ENCODE assay signal across 26 cellular contexts in genomic region chr19:52198678-52199077, GRCh38. TPM values are rescaled to one million over a fixed set of nuclear protein-coding genes. Genes with fewer than 3 reads are reported as not detected.
A peak's percentile ranks its signal among the peaks of the same experiment; 100 is the strongest.
DNase-seq lines count a peak whose midpoint lies in the region; ATAC-seq and TF ChIP-seq lines count a peak whose summit lies in the region.
"Had no signal": no experiment of that assay in that cellular context is flagged by ENCODE, and none has a peak within 500 bp of the region (broad histone marks: within the 10 kb centered on the region; RNA-seq: fewer than 3 reads in every experiment).

No MANE protein-coding gene starts in this region.

- TF ChIP-seq CTCF in mammary epithelial cell (conservative IDR thresholded peaks at IDR 0.05 in 1 of 2, IDR thresholded peaks at IDR 0.05 in 1 of 2; ENCODE audit: extremely low read depth in 1 of 2, insufficient read depth in 1 of 2, low read depth in 1 of 2, low read length in 2 of 2) (no peak), nephron progenitor cell (IDR thresholded peaks at IDR 0.05) (no peak), type B pancreatic cell (conservative IDR thresholded peaks at IDR 0.05) (no peak)

- peaks cover 43% of the 10 kb centered on the region for H3K4me1 Mint-ChIP-seq in activated CD4-positive, alpha-beta T cell treated with anti-CD3 and anti-CD28 coated beads for 36 hours
- H3K4me1 Mint-ChIP-seq in nephron progenitor cell (peaks cover 6% of the 10 kb centered on the region), type B pancreatic cell (ENCODE audit: unreplicated experiment) (peaks cover 18% of the 10 kb centered on the region)

- in situ Hi-C loops in GM23248 (cut with MboI) = no loop called here
- in situ Hi-C loops in mammary epithelial cell (cut with MboI; ENCODE audit: low sequenced_read_pairs in 2 of 2) = no loop called here

- H3F3A ChIP-seq in GM23248 (ENCODE audit: insufficient read depth) = peaks cover 47% of the 10 kb centered on the region

- no peaks in the 10 kb centered on the region for H3K9me2 ChIP-seq in GM23248 (ENCODE audit: insufficient read depth)
- H3K9me2 ChIP-seq: SK-N-SH had no signal

- no TSS peak for BruUV-seq in mammary epithelial cell (replicated peaks; lab: Mats Ljungman, UMichigan)

- POLR2A ChIA-PET in activated CD4-positive, alpha-beta T cell treated with anti-CD3 and anti-CD28 coated beads for 36 hours (lab: Charles Lee) = interaction anchor here (1.7 kb wide), 1 partner anchor 9 kb away, joined by 8 read pairs; the partner anchor contains the start of gene PPP2R1A

- H3K36me3 ChIP-seq in GM23248 (ENCODE audit: low read depth) (peaks cover 16% of the 10 kb centered on the region), mammary epithelial cell (ENCODE audit: insufficient read depth, low read length) (peaks cover 22% of the 10 kb centered on the region)

- H3K4me3 ChIP-seq in GM23248 (no peak overlapping the region), mammary epithelial cell (replicated peaks in 1 of 3; ENCODE audit: insufficient read depth in 1 of 3, low read depth in 2 of 3, low read length in 3 of 3) (no peak overlapping the region)
- H3K4me3 ChIP-seq: esophagus squamous epithelium, stomach, tibial nerve had no signal

- CTCF ChIA-PET in activated CD4-positive, alpha-beta T cell treated with anti-CD3 and anti-CD28 coated beads for 36 hours (lab: Charles Lee) = no interaction called here
- CTCF ChIA-PET in mammary epithelial cell (lab: Charles Lee; ENCODE audit: low non-redundant PET) = no interaction called here

- H3K9me3 ChIP-seq in GM23248 (ENCODE audit: low read depth) (no peaks in the 10 kb centered on the region), mammary epithelial cell (replicated peaks; ENCODE audit: insufficient read depth, low read length) (no peaks in the 10 kb centered on the region)
- H3K9me3 ChIP-seq: esophagus squamous epithelium, SK-N-SH, stomach, tibial nerve had no signal

- no peak overlapping the region for H3K27ac ChIP-seq in GM23248
- H3K27ac ChIP-seq in mammary epithelial cell (ENCODE audit: insufficient read depth, low read depth, low read length) = no peak overlapping the region
- H3K27ac ChIP-seq: RWPE1 had no signal

- peaks cover 60% of the 10 kb centered on the region for H3K36me3 Mint-ChIP-seq in activated CD4-positive, alpha-beta T cell treated with anti-CD3 and anti-CD28 coated beads for 36 hours (ENCODE audit: low read depth)
- peaks cover 71% of the 10 kb centered on the region for H3K36me3 Mint-ChIP-seq in nephron progenitor cell (ENCODE audit: low read depth)
- H3K36me3 Mint-ChIP-seq in type B pancreatic cell = peaks cover 41% of the 10 kb centered on the region
- H3K36me3 Mint-ChIP-seq: natural killer cell had no signal

- no peak for DNase-seq in activated CD4-positive, alpha-beta T cell treated with anti-CD3 and anti-CD28 coated beads for 36 hours
- DNase-seq in activated CD4-positive, alpha-beta T cell treated with anti-CD3 and anti-CD28 coated beads, Interleukin-2, amount 50 U/mL, for 1 hour = no peak
- DNase-seq in GM23248 (peak; percentile 22), mammary epithelial cell (peak; percentile 11), nephron progenitor cell (no peak), type B pancreatic cell (ENCODE audit: extremely low spot score, unreplicated experiment) (no peak), DMS 273 (lab: John Stamatoyannopoulos, UW; ENCODE audit: unreplicated experiment) (no peak)
- DNase-seq in activated CD4-positive, CD25-positive, alpha-beta regulatory T cell treated with anti-CD3 and anti-CD28 coated beads, Interleukin-2, amount 50 U/mL, for 72 hours = no peak
- DNase-seq: activated T-cell treated with anti-CD3 and anti-CD28 coated beads, Interleukin-2, amount 50 U/mL, for 4 hours; AML-193; CD4-positive, alpha-beta memory T cell; DMS 273 treated with DMSO at 0.1 percent for 48 hours; effector CD8-positive, alpha-beta T cell; esophagus squamous epithelium; natural killer cell; NCI-H187; NCI-H524 treated with DMSO at 0.1 percent for 48 hours; SK-N-SH; small intestine; stimulated activated CD4-positive, alpha-beta T cell treated with anti-CD3 and anti-CD28 coated beads, Interleukin-1b, Interleukin-23, amount 100 ng/mL, for 48 hours; stimulated activated CD8-positive, alpha-beta memory T cell treated with anti-CD3 and anti-CD28 coated beads, Interleukin-4, amount 100 ng/mL, for 48 hours; stomach had no signal

- intact Hi-C loops in activated CD4-positive, alpha-beta T cell treated with anti-CD3 and anti-CD28 coated beads for 36 hours (cut with DNase I, micrococcal nuclease) = no loop called here
- intact Hi-C loops in mammary epithelial cell (cut with micrococcal nuclease) = no loop called here

- H3K9me3 Mint-ChIP-seq in activated CD4-positive, alpha-beta T cell treated with anti-CD3 and anti-CD28 coated beads for 36 hours (ENCODE audit: low read depth) = no peaks in the 10 kb centered on the region
- no peaks in the 10 kb centered on the region for H3K9me3 Mint-ChIP-seq in nephron progenitor cell
- no peaks in the 10 kb centered on the region for H3K9me3 Mint-ChIP-seq in type B pancreatic cell
- H3K9me3 Mint-ChIP-seq: activated T-cell treated with anti-CD3 and anti-CD28 coated beads, Interleukin-2, amount 50 U/mL, for 4 hours; brain; CD4-positive, alpha-beta memory T cell; natural killer cell; T-helper 1 cell treated with Interleukin-12 subunit alpha and Interleukin-12 subunit beta and Interleukin-4 antibody, amounts not matched to agents 30 μg/mL and 1 μg/mL, for 36 hours had no signal

- peaks cover 16% of the 10 kb centered on the region for H3K4me1 ChIP-seq in GM23248 (ENCODE audit: insufficient read depth)
- H3K4me1 ChIP-seq in mammary epithelial cell (ENCODE audit: insufficient read depth, low read length) = peaks cover 26% of the 10 kb centered on the region

- no peak for ATAC-seq in activated CD4-positive, alpha-beta T cell treated with anti-CD3 and anti-CD28 coated beads for 36 hours
- ATAC-seq: activated T-cell treated with anti-CD3 and anti-CD28 coated beads, Interleukin-2, amount 50 U/mL, for 4 hours; natural killer cell had no signal

- dilution Hi-C loops in mammary epithelial cell (cut with HindIII; ENCODE audit: low sequenced_read_pairs) = no loop called here

- H3K27me3 ChIP-seq in GM23248 (replicated peaks; ENCODE audit: insufficient read depth) (no peaks in the 10 kb centered on the region), mammary epithelial cell (ENCODE audit: insufficient read depth, low read length) (no peaks in the 10 kb centered on the region)
- H3K27me3 ChIP-seq: esophagus squamous epithelium, stomach, tibial nerve had no signal

- no peak overlapping the region for H2AFZ ChIP-seq in GM23248
- H2AFZ ChIP-seq in mammary epithelial cell (ENCODE audit: low read depth, low read length) = no peak overlapping the region

- H3K4me2 ChIP-seq in GM23248 (ENCODE audit: unreplicated experiment) (no peak overlapping the region), mammary epithelial cell (ENCODE audit: insufficient read depth, low read depth, low read length) (no peak overlapping the region)
- H3K4me2 ChIP-seq: SK-N-SH had no signal

- H3K27ac Mint-ChIP-seq in activated CD4-positive, alpha-beta T cell treated with anti-CD3 and anti-CD28 coated beads for 36 hours = peak overlapping the region; percentile 55
- H3K27ac Mint-ChIP-seq in nephron progenitor cell (peak overlapping the region; percentile 42), type B pancreatic cell (no peak overlapping the region)
- H3K27ac Mint-ChIP-seq: T-helper 1 cell treated with Interleukin-12 subunit alpha and Interleukin-12 subunit beta and Interleukin-4 antibody, amounts not matched to agents 30 μg/mL and 1 μg/mL, for 36 hours had no signal

- H3K9ac ChIP-seq in GM23248 (no peak overlapping the region), mammary epithelial cell (ENCODE audit: insufficient read depth, low read length) (no peak overlapping the region)
- H3K9ac ChIP-seq: SK-N-SH had no signal

- H4K20me1 ChIP-seq in GM23248 (ENCODE audit: insufficient read depth) (peaks cover 10% of the 10 kb centered on the region), mammary epithelial cell (ENCODE audit: insufficient read depth, low read length) (peaks cover 3% of the 10 kb centered on the region)

- WGBS in GM23248 (ENCODE audit: low coverage in 1 of 2, low lambda C conversion rate in 2 of 2, missing lambda C conversion rate in 2 of 2), 2 experiments = 37 to 47% methylated on average over 3 of the region's 3 CpGs
- WGBS in mammary epithelial cell (ENCODE audit: low coverage, missing lambda C conversion rate) = 37% methylated on average over 3 of the region's 3 CpGs

- peaks cover 98% of the 10 kb centered on the region for H3K79me2 ChIP-seq in GM23248 (ENCODE audit: insufficient read depth)
- H3K79me2 ChIP-seq in mammary epithelial cell (ENCODE audit: insufficient read depth, low read length) = peaks cover 98% of the 10 kb centered on the region

- H3K27me3 Mint-ChIP-seq in activated CD4-positive, alpha-beta T cell treated with anti-CD3 and anti-CD28 coated beads for 36 hours = no peaks in the 10 kb centered on the region
- no peaks in the 10 kb centered on the region for H3K27me3 Mint-ChIP-seq in nephron progenitor cell (ENCODE audit: low read depth, poor library complexity)
- no peaks in the 10 kb centered on the region for H3K27me3 Mint-ChIP-seq in type B pancreatic cell
- H3K27me3 Mint-ChIP-seq: brain; CD4-positive, alpha-beta memory T cell had no signal

- no peak overlapping the region for H3K4me3 Mint-ChIP-seq in activated CD4-positive, alpha-beta T cell treated with anti-CD3 and anti-CD28 coated beads for 36 hours
- H3K4me3 Mint-ChIP-seq in nephron progenitor cell (no peak overlapping the region), type B pancreatic cell (no peak overlapping the region)
- H3K4me3 Mint-ChIP-seq: activated T-cell treated with anti-CD3 and anti-CD28 coated beads, Interleukin-2, amount 50 U/mL, for 4 hours; brain; CD4-positive, alpha-beta memory T cell; natural killer cell; T-helper 1 cell treated with Interleukin-12 subunit alpha and Interleukin-12 subunit beta and Interleukin-4 antibody, amounts not matched to agents 30 μg/mL and 1 μg/mL, for 36 hours had no signal

RNA-seq across cellular contexts. Expression of gene PPP2R1A, which starts 8.8 kb away (rescaled TPM):
- 100 to 1,000 TPM; 215 to 231 TPM for total RNA-seq in activated CD4-positive, alpha-beta T cell treated with anti-CD3 and anti-CD28 coated beads for 36 hours
- 191 and 248 TPM in 2 replicates for total RNA-seq in GM23248 (2014; rRNA removed; shearing (Covaris generic))
- polyA plus RNA-seq in GM23248 (2016; fragmentation: Nextera tagmentation; extraction: Ambion mirVana) (277 and 279 TPM in 2 replicates), mammary epithelial cell (203 TPM)
- total RNA-seq in mammary epithelial cell (100 to 1,000 TPM; 213 to 299 TPM), type B pancreatic cell (ENCODE audit: low replicate concordance) (319 and 323 TPM in 2 replicates)
- polyA minus RNA-seq in mammary epithelial cell = 288 TPM

RNA-seq across cellular contexts. Expression of gene ZNF836, which starts 27.3 kb away (rescaled TPM):
- total RNA-seq in activated CD4-positive, alpha-beta T cell treated with anti-CD3 and anti-CD28 coated beads for 36 hours = 10 to 100 TPM; 10.1 to 11.5 TPM
- total RNA-seq in GM23248 (2014; rRNA removed; shearing (Covaris generic)) = 2.8 and 11.7 TPM in 2 replicates
- 3.3 and 3.8 TPM in 2 replicates for polyA plus RNA-seq in GM23248 (2016; fragmentation: Nextera tagmentation; extraction: Ambion mirVana)
- 10 to 100 TPM; 10.0 to 11.2 TPM for total RNA-seq in mammary epithelial cell
- 3.1 TPM for polyA plus RNA-seq in mammary epithelial cell
- polyA minus RNA-seq in mammary epithelial cell = not detected
- 21.6 and 21.8 TPM in 2 replicates for total RNA-seq in type B pancreatic cell (ENCODE audit: low replicate concordance)

RNA-seq across cellular contexts. Expression of gene ZNF616, which starts 58.9 kb away (rescaled TPM):
- total RNA-seq in activated CD4-positive, alpha-beta T cell treated with anti-CD3 and anti-CD28 coated beads for 36 hours = 10 to 100 TPM; 13.9 to 15.7 TPM
- total RNA-seq in GM23248 (2014; rRNA removed; shearing (Covaris generic)) = 5.8 and 12.3 TPM in 2 replicates
- polyA plus RNA-seq in GM23248 (2016; fragmentation: Nextera tagmentation; extraction: Ambion mirVana) (4.1 and 4.7 TPM in 2 replicates), mammary epithelial cell (3.0 TPM)
- total RNA-seq in mammary epithelial cell (10 to 100 TPM in 1 of 2 donors, 1 to 10 TPM in 1; 9.7 to 10.3 TPM), type B pancreatic cell (ENCODE audit: low replicate concordance) (18.7 and 26.5 TPM in 2 replicates)
- polyA minus RNA-seq in mammary epithelial cell = 11.1 TPM

Comparison
In these comparisons a context has a peak if more than half of its experiments do, and no peak if none do; other contexts are left out.
1. DNase-seq: peak in GM23248 (single experiment) and mammary epithelial cell (single experiment); none in activated CD4-positive, alpha-beta T cell treated with anti-CD3 and anti-CD28 coated beads for 36 hours (single experiment), activated CD4-positive, alpha-beta T cell treated with anti-CD3 and anti-CD28 coated beads, Interleukin-2, amount 50 U/mL, for 1 hour (single experiment), nephron progenitor cell (single experiment), activated CD4-positive, CD25-positive, alpha-beta regulatory T cell treated with anti-CD3 and anti-CD28 coated beads, Interleukin-2, amount 50 U/mL, for 72 hours (single experiment), type B pancreatic cell (single experiment) and DMS 273 (single experiment).